Comparison of ENCODE assay signal across 34 cellular contexts in the genomic region with DNA sequence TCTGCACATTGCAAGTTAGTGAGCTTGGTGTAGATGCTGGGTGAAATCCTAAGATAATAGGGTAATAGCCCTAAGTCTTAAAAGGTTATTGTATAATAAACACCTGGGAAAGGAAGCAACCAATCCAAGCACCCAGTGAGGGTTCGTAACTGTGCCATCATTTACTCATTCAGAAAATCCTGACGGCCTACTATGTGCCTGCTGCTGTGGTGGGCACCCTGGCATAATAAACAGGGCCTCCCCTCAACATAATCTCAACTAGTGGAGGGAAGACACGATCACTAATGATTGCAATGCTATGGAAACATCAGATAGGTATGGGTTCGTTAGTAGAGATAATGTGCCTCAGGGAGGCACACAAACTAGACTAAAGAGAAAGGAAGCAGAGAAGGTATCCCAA. TPM values are rescaled to one million over a fixed set of nuclear protein-coding genes. Genes with fewer than 3 reads are reported as not detected.
DNase-seq lines count a peak whose midpoint lies in the region; ATAC-seq, FAIRE-seq and TF ChIP-seq lines count a peak whose summit lies in the region.
"Had no signal": no experiment of that assay in that cellular context is flagged by ENCODE, and none has a peak within 500 bp of the region (broad histone marks: within the 10 kb centered on the region; RNA-seq: fewer than 3 reads in every experiment).

No MANE protein-coding gene starts in this region.

- no peak overlapping the region for H3K4me3 ChIP-seq in K562
- H3K4me3 ChIP-seq: A549; BLaER1; BLaER1 treated with 17β-estradiol and CSF1 and Interleukin-3, amounts not matched to agents 10 nM and 100 nM had no signal

- CTCF ChIA-PET in K562 (lab: Yijun Ruan, JAX; ENCODE audit: low intra/inter-chr PET ratio), result interaction anchor here (0.9 kb wide), 1 partner anchor 417 kb away, joined by 3 read pairs; no protein-coding TSS in a partner anchor
- CTCF ChIA-PET in activated naive CD4-positive, alpha-beta T cell treated with anti-CD3 and anti-CD28 coated beads for 36 hours (lab: Charles Lee), result no interaction called here

- H4K20me1 ChIP-seq in K562 (replicated peaks; ENCODE audit: control insufficient read depth, insufficient read depth, low read length), result no peaks in the 10 kb centered on the region
- H4K20me1 ChIP-seq: BLaER1; BLaER1 treated with 17β-estradiol and CSF1 and Interleukin-3, amounts not matched to agents 10 nM and 100 nM had no signal

- TF ChIP-seq RAD21 in K562 (CRISPR knock-in tag; conservative IDR thresholded peaks at IDR 0.05 in 1 of 2, IDR thresholded peaks at IDR 0.05 in 1 of 2), result no peak

- H3K9me3 Mint-ChIP-seq in activated naive CD4-positive, alpha-beta T cell treated with anti-CD3 and anti-CD28 coated beads for 36 hours, result peaks cover 2% of the 10 kb centered on the region
- H3K9me3 Mint-ChIP-seq: CD4-positive, alpha-beta T cell had no signal

- POLR2A ChIA-PET in K562 (lab: Yijun Ruan, JAX), result interaction anchor here (2.7 kb wide), 1 partner anchor 11 kb away, joined by 15 read pairs; no protein-coding TSS in a partner anchor

- no peak overlapping the region for H3K4me3 Mint-ChIP-seq in activated naive CD4-positive, alpha-beta T cell treated with anti-CD3 and anti-CD28 coated beads for 36 hours
- H3K4me3 Mint-ChIP-seq: B cell; CD14-positive monocyte; CD4-positive, alpha-beta memory T cell; CD4-positive, alpha-beta T cell; CD4-positive, CD25-positive, alpha-beta regulatory T cell; CD8-positive, alpha-beta memory T cell; CD8-positive, alpha-beta T cell had no signal

- H3K36me3 Mint-ChIP-seq in activated naive CD4-positive, alpha-beta T cell treated with anti-CD3 and anti-CD28 coated beads for 36 hours (ENCODE audit: low read depth), result no peaks in the 10 kb centered on the region
- H3K36me3 Mint-ChIP-seq: CD14-positive monocyte; CD4-positive, alpha-beta memory T cell; CD4-positive, CD25-positive, alpha-beta regulatory T cell; CD8-positive, alpha-beta memory T cell; CD8-positive, alpha-beta T cell had no signal

- DNase-seq in K562 (ENCODE audit: extremely low read depth in 1 of 4, low spot score in 3 of 4) (no peak), urothelium cell line (ENCODE audit: low spot score) (no peak), NCI-H748 treated with DMSO at 0.1 percent for 48 hours (lab: John Stamatoyannopoulos, UW) (no peak)
- no peak for DNase-seq in activated naive CD4-positive, alpha-beta T cell treated with anti-CD3 and anti-CD28 coated beads for 36 hours
- DNase-seq: 8988T; ACHN; AML-193; BE2C; C1 segment of cervical spinal cord; Caco-2; Calu3; CD4-positive, alpha-beta memory T cell; CD4-positive, alpha-beta T cell; CD4-positive, CD25-positive, alpha-beta regulatory T cell; CD8-positive, alpha-beta memory T cell; CD8-positive, alpha-beta T cell; COR-L47; DMS 273 treated with DMSO at 0.1 percent for 48 hours; DMS153; DMS53; DMS79; DMS79 treated with DMSO at 0.1 percent for 48 hours; DND-41; EL had no signal

- H3K9me1 ChIP-seq in K562 (ENCODE audit: control insufficient read depth, insufficient read depth, low read length), result no peaks in the 10 kb centered on the region

- peak; percentile 6; the same call in 2 of the 3 replicates for ATAC-seq in K562
- ATAC-seq: A549; CD8-positive, alpha-beta T cell had no signal

- H3K9ac ChIP-seq in K562 (ENCODE audit: insufficient read depth in 1 of 2, low read depth in 2 of 2, low read length in 2 of 2), result peak overlapping the region in 1 of 2 experiments; percentile 42; a peak in 2 of 4 replicates
- H3K9ac ChIP-seq: BLaER1 had no signal

- no peak for TF ChIP-seq POLR2A in K562 (conservative IDR thresholded peaks at IDR 0.05)

- peak overlapping the region; percentile 58 for H2AFZ ChIP-seq in K562 (ENCODE audit: low read depth, low read length)

- peak overlapping the region; percentile 69 for H3K4me2 ChIP-seq in K562 (ENCODE audit: insufficient read depth, low read length)
- H3K4me2 ChIP-seq: A549, BLaER1 had no signal

- no peak for TF ChIP-seq EP300 in K562 (IDR thresholded peaks at IDR 0.05; ENCODE audit: low read length)

- peaks cover 5 to 20% of the 10 kb centered on the region in 2 experiments; a peak in 4 of 5 replicates for H3K4me1 ChIP-seq in K562 (replicated peaks in 1 of 2; ENCODE audit: control insufficient read depth in 2 of 2, insufficient read depth in 2 of 2, low read length in 2 of 2)
- H3K4me1 ChIP-seq: A549, BE2C, Caco-2 had no signal

- in situ Hi-C loops in K562 (cut with MboI), result no loop called here

- intact Hi-C loops in K562 (cut with micrococcal nuclease), result loop anchor here (5.0 to 10.0 kb wide), 2 partner anchors 170 to 363 kb away; no protein-coding TSS in a partner anchor
- intact Hi-C loops in activated naive CD4-positive, alpha-beta T cell treated with anti-CD3 and anti-CD28 coated beads for 36 hours (cut with micrococcal nuclease), result loop anchor here (5.0 kb wide), 1 partner anchor 1382 kb away; no protein-coding TSS in a partner anchor

- no TSS peak for BruUV-seq in K562 (replicated peaks; lab: Mats Ljungman, UMichigan)

- FAIRE-seq in K562 (lab: Jason Lieb, UNC), result no peak
- peak; percentile 9 for FAIRE-seq in urothelium cell line (lab: Jason Lieb, UNC)
- FAIRE-seq: A204.1, A549, D721Med had no signal

- WGBS in K562 (ENCODE audit: insufficient coverage, low coverage, missing lambda C conversion rate), result 30% methylated on average over 4 of the region's 4 CpGs

- peak overlapping the region; percentile 77 for H3K27ac ChIP-seq in K562 (ENCODE audit: extremely low read depth, low read depth, low read length)
- H3K27ac ChIP-seq: 22Rv1, A549, BLaER1, C4-2B had no signal

- no peak for TF ChIP-seq CTCF in K562 (IDR thresholded peaks at IDR 0.05 in 2 of 3, conservative IDR thresholded peaks at IDR 0.05 in 1 of 3; ENCODE audit: insufficient read depth in 2 of 3, low read depth in 1 of 3, low read length in 3 of 3)

- no peaks in the 10 kb centered on the region for H3K9me3 ChIP-seq in K562 (replicated peaks; ENCODE audit: control insufficient read depth, insufficient read depth, low read depth, low read length)
- H3K9me3 ChIP-seq: A549; BE2C; BLaER1; BLaER1 treated with 17β-estradiol and CSF1 and Interleukin-3, amounts not matched to agents 10 nM and 100 nM; Caco-2 had no signal

- no peaks in the 10 kb centered on the region for H3K27me3 Mint-ChIP-seq in activated naive CD4-positive, alpha-beta T cell treated with anti-CD3 and anti-CD28 coated beads for 36 hours (ENCODE audit: low read depth)
- H3K27me3 Mint-ChIP-seq: CD4-positive, alpha-beta memory T cell; CD4-positive, alpha-beta T cell; CD4-positive, CD25-positive, alpha-beta regulatory T cell; CD8-positive, alpha-beta memory T cell had no signal

- no peaks in the 10 kb centered on the region for H3K36me3 ChIP-seq in K562 (ENCODE audit: control insufficient read depth, insufficient read depth, low read length)
- H3K36me3 ChIP-seq: BE2C; BLaER1; BLaER1 treated with 17β-estradiol and CSF1 and Interleukin-3, amounts not matched to agents 10 nM and 100 nM had no signal

- no peak overlapping the region for H3K27ac Mint-ChIP-seq in activated naive CD4-positive, alpha-beta T cell treated with anti-CD3 and anti-CD28 coated beads for 36 hours
- H3K27ac Mint-ChIP-seq: B cell; CD14-positive monocyte; CD4-positive, alpha-beta memory T cell; CD4-positive, alpha-beta T cell; CD4-positive, CD25-positive, alpha-beta regulatory T cell; CD8-positive, alpha-beta memory T cell; CD8-positive, alpha-beta T cell had no signal

- no peaks in the 10 kb centered on the region for H3K27me3 ChIP-seq in K562 (ENCODE audit: control insufficient read depth in 2 of 2, insufficient read depth in 2 of 2, low read length in 2 of 2)
- H3K27me3 ChIP-seq: BE2C; BLaER1; BLaER1 treated with 17β-estradiol and CSF1 and Interleukin-3, amounts not matched to agents 10 nM and 100 nM had no signal

- no peaks in the 10 kb centered on the region for H3K79me2 ChIP-seq in K562 (ENCODE audit: control insufficient read depth, insufficient read depth, low read length)

- no peaks in the 10 kb centered on the region for H3K4me1 Mint-ChIP-seq in activated naive CD4-positive, alpha-beta T cell treated with anti-CD3 and anti-CD28 coated beads for 36 hours (ENCODE audit: low read depth)
- H3K4me1 Mint-ChIP-seq: B cell; CD14-positive monocyte; CD4-positive, CD25-positive, alpha-beta regulatory T cell; CD8-positive, alpha-beta memory T cell had no signal

TF ChIP-seq in K562, 482 proteins besides CTCF, POLR2A, EP300 and RAD21 (continues in another document):
- TF ChIP-seq BHLHE40 (IDR thresholded peaks at IDR 0.05; ENCODE audit: low read length), result no peak
- TF ChIP-seq, protein P1, sequence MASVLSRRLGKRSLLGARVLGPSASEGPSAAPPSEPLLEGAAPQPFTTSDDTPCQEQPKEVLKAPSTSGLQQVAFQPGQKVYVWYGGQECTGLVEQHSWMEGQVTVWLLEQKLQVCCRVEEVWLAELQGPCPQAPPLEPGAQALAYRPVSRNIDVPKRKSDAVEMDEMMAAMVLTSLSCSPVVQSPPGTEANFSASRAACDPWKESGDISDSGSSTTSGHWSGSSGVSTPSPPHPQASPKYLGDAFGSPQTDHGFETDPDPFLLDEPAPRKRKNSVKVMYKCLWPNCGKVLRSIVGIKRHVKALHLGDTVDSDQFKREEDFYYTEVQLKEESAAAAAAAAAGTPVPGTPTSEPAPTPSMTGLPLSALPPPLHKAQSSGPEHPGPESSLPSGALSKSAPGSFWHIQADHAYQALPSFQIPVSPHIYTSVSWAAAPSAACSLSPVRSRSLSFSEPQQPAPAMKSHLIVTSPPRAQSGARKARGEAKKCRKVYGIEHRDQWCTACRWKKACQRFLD (CRISPR knock-in tag; IDR thresholded peaks at IDR 0.05), result no peak
- TF ChIP-seq BRD4 (IDR thresholded peaks at IDR 0.05), result no peak
- no peak for TF ChIP-seq MCM7 (IDR thresholded peaks at IDR 0.05)

RNA-seq across cellular contexts. Expression of a gene that starts 48.9 kb away (rescaled TPM):
- not detected in 2 replicates for total RNA-seq in K562 (2011; cell fraction: chromatin; rRNA removed; ENCODE audit: low replicate concordance)
- total RNA-seq in K562 (2011; cell fraction: nucleolus; rRNA removed), result not detected in 2 replicates
- total RNA-seq in K562 (2011; cell fraction: nucleoplasm; rRNA removed), result 0.22 TPM in 1 of 2 replicates, not detected in the other
- total RNA-seq in K562 (2014; rRNA removed) (0.04 and 0.14 TPM in 2 replicates), K562 (2014; rRNA removed; fragmentation: Illumina TruSeq; extraction: Trizol) (not detected in 2 replicates), K562 (2015; rRNA removed; fragmentation: Illumina TruSeq; extraction: Trizol) (0.07 TPM in 1 of 2 replicates, not detected in the other), K562 (2021) (0.09 and 0.13 TPM in 2 replicates)
- polyA plus RNA-seq in K562 (2011; rRNA removed) (not detected in 2 replicates), K562 (2014; fragmentation: Illumina TruSeq; extraction: Trizol) (not detected in 2 replicates), K562 (2014; fragmentation: Nextera tagmentation; extraction: Ambion mirVana) (not detected), K562 (2014; rRNA removed) (0.03 TPM in 1 of 2 replicates, not detected in the other)
- not detected in 2 replicates for polyA plus RNA-seq in K562 (2011; cell fraction: cytosol; rRNA removed)
- not detected in 2 replicates for polyA plus RNA-seq in K562 (2011; cell fraction: nucleus; rRNA removed)
- 0.03 and 0.15 TPM in 2 replicates for polyA plus RNA-seq in K562 (2012)
- not detected in 2 replicates for polyA minus RNA-seq in K562 (2011; rRNA and poly(A)+ RNA removed)
- not detected in 2 replicates for polyA minus RNA-seq in K562 (2011; cell fraction: cytosol; rRNA and poly(A)+ RNA removed)
- polyA minus RNA-seq in K562 (2011; cell fraction: nucleus; rRNA and poly(A)+ RNA removed), result not detected in 2 replicates
- not detected for total RNA-seq in activated naive CD4-positive, alpha-beta T cell treated with anti-CD3 and anti-CD28 coated beads for 36 hours
- total RNA-seq: B cell; Caco-2; CD4-positive, alpha-beta memory T cell; CD4-positive, alpha-beta T cell; CD4-positive, CD25-positive, alpha-beta regulatory T cell; CD8-positive, alpha-beta memory T cell; CD8-positive, alpha-beta T cell had no signal
- polyA plus RNA-seq: AG04450; CD14-positive monocyte; CD4-positive, alpha-beta memory T cell; CD4-positive, CD25-positive, alpha-beta regulatory T cell; CD8-positive, alpha-beta memory T cell had no signal
